ENCODE assay signal across 8 cellular contexts in genomic region chr10:69319911-69320316, GRCh38. TPM values are rescaled to one million over a fixed set of nuclear protein-coding genes. Genes with fewer than 3 reads are reported as not detected.
DNase-seq lines count a peak whose midpoint lies in the region; ATAC-seq, FAIRE-seq and TF ChIP-seq lines count a peak whose summit lies in the region.

No MANE protein-coding gene starts in this region.

- H3K9me3 ChIP-seq in DOHH2 (ENCODE audit: control insufficient read depth, insufficient read depth, low read length) (no peaks in the 10 kb centered on the region), esophagus squamous epithelium (no peaks in the 10 kb centered on the region), prostate gland (no peaks in the 10 kb centered on the region), small intestine (ENCODE audit: control insufficient read depth, low read depth) (no peaks in the 10 kb centered on the region)

- TF ChIP-seq POLR2A in esophagus squamous epithelium (IDR thresholded peaks at IDR 0.05) (no peak), prostate gland (IDR thresholded peaks at IDR 0.05) (no peak)

- 12 to 40% methylated on average over 3 to 6 of the region's 7 CpGs for WGBS in esophagus squamous epithelium, 2 donors
- WGBS in prostate gland: 30% methylated on average over 7 of the region's 7 CpGs
- 64 to 72% (median 64%) methylated on average over 7 of the region's 7 CpGs for WGBS in small intestine, 3 donors

- peaks cover 8% of the 10 kb centered on the region for H3K36me3 ChIP-seq in DOHH2 (ENCODE audit: control insufficient read depth, low read length)
- H3K36me3 ChIP-seq in esophagus squamous epithelium: no peaks in the 10 kb centered on the region
- no peaks in the 10 kb centered on the region for H3K36me3 ChIP-seq in prostate gland
- H3K36me3 ChIP-seq in small intestine (ENCODE audit: control insufficient read depth in 2 of 2, insufficient read depth in 2 of 2, low read length in 2 of 2): no peaks in the 10 kb centered on the region

- H3K27me3 ChIP-seq in DOHH2 (ENCODE audit: control insufficient read depth, low read length) (no peaks in the 10 kb centered on the region), esophagus squamous epithelium (no peaks in the 10 kb centered on the region), prostate gland (replicated peaks; ENCODE audit: insufficient read depth) (no peaks in the 10 kb centered on the region), small intestine (ENCODE audit: control insufficient read depth in 2 of 2, insufficient read depth in 2 of 2, low read length in 2 of 2) (no peaks in the 10 kb centered on the region)

- no peaks in the 10 kb centered on the region for H3K9me3 Mint-ChIP-seq in T-cell

- intact Hi-C loops in esophagus squamous epithelium (cut with DNase I) (no loop called here), prostate gland (cut with DNase I) (loop anchor here (5.0 kb wide), 4 partner anchors 42 to 83 kb away; no protein-coding TSS in a partner anchor)

- H3K36me3 Mint-ChIP-seq in T-cell: no peaks in the 10 kb centered on the region

- no peaks in the 10 kb centered on the region for H3K9me2 ChIP-seq in DOHH2 (replicated peaks; ENCODE audit: control insufficient read depth, low read length)

- H3K27me3 Mint-ChIP-seq in T-cell: no peaks in the 10 kb centered on the region

- ATAC-seq in T-cell (replicated peaks in 1 of 4): no peak
- no peak for ATAC-seq in GM19035 (IDR thresholded peaks at IDR 0.05; ENCODE audit: unreplicated experiment)

- FAIRE-seq in small intestine (lab: Jason Lieb, UNC) (no peak), HTR-8/SVneo (lab: Jason Lieb, UNC) (no peak)

- H3K4me1 ChIP-seq in DOHH2 (ENCODE audit: control insufficient read depth, low read length): peaks cover 30% of the 10 kb centered on the region
- H3K4me1 ChIP-seq in esophagus squamous epithelium: peaks cover 48 to 87% (median 55%) of the 10 kb centered on the region in 3 donors
- H3K4me1 ChIP-seq in prostate gland (replicated peaks): peaks cover 17% of the 10 kb centered on the region
- H3K4me1 ChIP-seq in small intestine (ENCODE audit: control insufficient read depth in 2 of 2, insufficient read depth in 1 of 2, low read depth in 1 of 2, low read length in 1 of 2): no peaks in the 10 kb centered on the region

- peak overlapping the region; percentile 95 to 98 (median 97) for H3K4me3 Mint-ChIP-seq in T-cell

- CTCF ChIA-PET in T-cell (lab: Charles Lee): interaction anchor here (0.5 to 3.4 kb wide), 5 partner anchors 8 to 667 kb away, joined by 3 to 15 read pairs (median 6); no protein-coding TSS in a partner anchor

- POLR2A ChIA-PET in T-cell (lab: Charles Lee): interaction anchor here (0.7 to 1.0 kb wide), 2 partner anchors 8 to 43 kb away, joined by 5 to 6 read pairs; no protein-coding TSS in a partner anchor

- H4K20me1 ChIP-seq in DOHH2 (ENCODE audit: control insufficient read depth, insufficient read depth, low read depth, low read length): peaks cover 9% of the 10 kb centered on the region; the same call in 1 of the 2 replicates

- no peaks in the 10 kb centered on the region; the same call in 1 of the 2 replicates for H3F3A ChIP-seq in DOHH2 (ENCODE audit: control insufficient read depth, insufficient read depth)

- H3K79me2 ChIP-seq in DOHH2 (ENCODE audit: control insufficient read depth, low read length): peaks cover 61% of the 10 kb centered on the region

- peak overlapping the region; percentile 93 for H3K27ac Mint-ChIP-seq in T-cell

- TF ChIP-seq CTCF in DOHH2 (IDR thresholded peaks at IDR 0.05; ENCODE audit: low read depth, low read length, poor library complexity, severe bottlenecking) (no peak), esophagus squamous epithelium (IDR thresholded peaks at IDR 0.05) (no peak), prostate gland (IDR thresholded peaks at IDR 0.05) (no peak)

- H3K4me3 ChIP-seq in DOHH2 (ENCODE audit: low read length) (peak overlapping the region; percentile 88), esophagus squamous epithelium (peak overlapping the region; percentile 85 to 96 (median 96)), prostate gland (peak overlapping the region; percentile 95 to 98), small intestine (ENCODE audit: low read depth in 1 of 2, low read length in 2 of 2) (peak overlapping the region in 1 of 2 donors; percentile 63)

- no peak overlapping the region for H3K27ac ChIP-seq in DOHH2 (ENCODE audit: low read depth, low read length)
- peak overlapping the region; percentile 95 to 100 (median 98) for H3K27ac ChIP-seq in esophagus squamous epithelium
- peak overlapping the region; percentile 94 to 98 for H3K27ac ChIP-seq in prostate gland
- H3K27ac ChIP-seq in small intestine (ENCODE audit: low read depth in 1 of 2, low read length in 1 of 2): peak overlapping the region in 1 of 2 donors; percentile 52

- no peak for DNase-seq in T-cell
- DNase-seq in esophagus squamous epithelium (lab: John Stamatoyannopoulos, UW): no peak
- DNase-seq in prostate gland (ENCODE audit: low spot score): no peak
- DNase-seq in foreskin melanocyte: no peak
- DNase-seq in small intestine: no peak
- DNase-seq in HTR-8/SVneo (ENCODE audit: insufficient read length, low spot score): no peak

- peaks cover 46 to 57% (median 56%) of the 10 kb centered on the region in 3 donors for H3K4me1 Mint-ChIP-seq in T-cell

- H3K4me2 ChIP-seq in DOHH2 (ENCODE audit: low read length): peak overlapping the region; percentile 92

RNA-seq across cellular contexts. Expression of gene HK1, which starts 41.6 kb away (rescaled TPM):
- 10 to 100 TPM; 66.3 to 85.5 (median 83.6) TPM for total RNA-seq in T-cell
- total RNA-seq in esophagus squamous epithelium: 100 to 1,000 TPM; 130 to 189 (median 142) TPM
- total RNA-seq in prostate gland: 100 to 1,000 TPM in 1 of 2 donors, 10 to 100 TPM in 1; 67.8 to 134 TPM
- polyA plus RNA-seq in small intestine: 10 to 100 TPM in 1 of 3 donors, 1 to 10 TPM in 2; 3.8 to 21.8 (median 10.0) TPM
